ENCODE assay signal across 32 cellular contexts in genomic region chr6:3481640-3482039, GRCh38.
"Had no signal": no experiment of that assay in that cellular context is flagged by ENCODE, and none has a peak within 500 bp of the region (broad histone marks: within the 10 kb centered on the region; RNA-seq: fewer than 3 reads in every experiment).

No MANE protein-coding gene starts in this region.

- H3K36me3 ChIP-seq: adrenal gland, brain microvascular endothelial cell, breast epithelium had no signal

- H3K27me3 ChIP-seq: body of pancreas, brain microvascular endothelial cell, breast epithelium had no signal

- DNase-seq: activated B cell treated with CpG ODN at 0.5 μM for 24 hours; activated CD4-positive, alpha-beta memory T cell treated with anti-CD3 and anti-CD28 coated beads for 36 hours; activated CD4-positive, alpha-beta T cell treated with anti-CD3 and anti-CD28 coated beads for 4 hours; activated CD4-positive, alpha-beta T cell treated with anti-CD3 and anti-CD28 coated beads, Interleukin-2, amount 10 ng/mL, durations not matched to agents 24 days and 14 days; activated CD4-positive, alpha-beta T cell treated with anti-CD3 and anti-CD28 coated beads, Interleukin-2, amount 50 U/mL, for 1 hour; activated CD4-positive, alpha-beta T cell treated with anti-CD3 and anti-CD28 coated beads, Interleukin-2, amount 50 U/mL, for 4 hours; activated CD4-positive, CD25-positive, alpha-beta regulatory T cell treated with anti-CD3 and anti-CD28 coated beads, Interleukin-2, amount 50 U/mL, for 72 hours; activated CD8-positive, alpha-beta memory T cell treated with anti-CD3 and anti-CD28 coated beads, Interleukin-2, amount 50 U/mL, for 4 hours; activated CD8-positive, alpha-beta T cell treated with anti-CD3 and anti-CD28 coated beads for 36 hours; activated effector memory CD4-positive, alpha-beta T cell treated with anti-CD3 and anti-CD28 coated beads, Interleukin-2, amount 50 U/mL, for 16 hours; activated gamma-delta T cell treated with Interleukin-2 at 50 U/mL for 16 hours; activated naive CD4-positive, alpha-beta T cell; activated naive CD4-positive, alpha-beta T cell treated with anti-CD3 and anti-CD28 coated beads for 36 hours; activated naive CD4-positive, alpha-beta T cell treated with anti-CD3 and anti-CD28 coated beads, Interleukin-2, amount 50 U/mL, for 16 hours; activated naive CD8-positive, alpha-beta T cell treated with anti-CD3 and anti-CD28 coated beads for 36 hours; activated T-cell treated with anti-CD3 and anti-CD28 coated beads for 4 hours; activated T-cell treated with anti-CD3 and anti-CD28 coated beads, Interleukin-2, amount 50 U/mL, for 1 hour; activated T-cell treated with anti-CD3 and anti-CD28 coated beads, Interleukin-2, amount 50 U/mL, for 4 hours; activated T-cell treated with anti-CD3 and anti-CD28 coated beads, Interleukin-2, amount 50 U/mL, for 72 hours; adrenal gland; amniotic stem cell; aorta; body of pancreas; brain microvascular endothelial cell; central memory CD4-positive, alpha-beta T cell; T-helper 1 cell; T-helper 2 cell; T-helper 9 cell had no signal

- H3K27ac ChIP-seq: adrenal gland, body of pancreas, brain microvascular endothelial cell, breast epithelium, VCaP had no signal

- H3K4me3 ChIP-seq: adrenal gland, body of pancreas, breast epithelium had no signal

- H3K4me1 ChIP-seq: adrenal gland, body of pancreas, breast epithelium had no signal

- H3K9me3 ChIP-seq: adrenal gland had no signal

- ATAC-seq: activated CD8-positive, alpha-beta T cell treated with anti-CD3 and anti-CD28 coated beads for 36 hours; activated naive CD4-positive, alpha-beta T cell treated with anti-CD3 and anti-CD28 coated beads, Interleukin-2, amount 50 U/mL, for 72 hours; activated T-cell treated with anti-CD3 and anti-CD28 coated beads, Interleukin-2, amount 50 U/mL, for 4 hours; activated T-cell treated with anti-CD3 and anti-CD28 coated beads, Interleukin-2, amount 50 U/mL, for 72 hours; activated T-helper 17 cell treated with anti-CD3 and anti-CD28 coated beads, Interleukin-2, amount 50 U/mL, for 72 hours; body of pancreas had no signal
